11 cellular contexts compared by ENCODE assay signal in the genomic region with DNA sequence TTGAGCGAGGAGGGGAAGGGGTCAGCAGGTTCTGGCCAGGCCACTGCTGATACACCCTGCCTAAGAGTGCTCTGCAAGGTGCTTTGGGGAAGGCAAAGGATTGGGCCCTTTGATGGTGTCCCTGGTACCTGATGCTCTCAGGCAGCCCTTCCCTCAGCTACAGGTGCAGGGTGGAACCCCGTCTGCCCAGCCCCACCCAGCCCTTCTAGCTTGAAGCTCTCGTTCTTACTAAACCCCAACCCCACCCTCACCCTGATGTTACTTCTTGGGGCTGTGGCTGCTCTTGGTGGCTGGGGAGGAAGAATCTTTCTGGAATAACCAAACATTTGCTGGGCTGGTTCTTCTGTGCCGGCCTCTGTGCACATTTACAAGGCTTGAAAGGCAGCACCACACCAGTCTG. TPM values are rescaled to one million over a fixed set of nuclear protein-coding genes. Genes with fewer than 3 reads are reported as not detected.
DNase-seq lines count a peak whose midpoint lies in the region; ATAC-seq and TF ChIP-seq lines count a peak whose summit lies in the region.
"Had no signal": no experiment of that assay in that cellular context is flagged by ENCODE, and none has a peak within 500 bp of the region (broad histone marks: within the 10 kb centered on the region; RNA-seq: fewer than 3 reads in every experiment).

No MANE protein-coding gene starts in this region.

- H3K4me1 Mint-ChIP-seq in activated T-cell treated with anti-CD3 and anti-CD28 coated beads, Interleukin-2, amount 50 U/mL, for 24 hours (ENCODE audit: low read depth) = peaks cover 85% of the 10 kb centered on the region
- H3K4me1 Mint-ChIP-seq in activated naive CD8-positive, alpha-beta T cell treated with anti-CD3 and anti-CD28 coated beads, Interleukin-2, amount 10 ng/mL, durations not matched to agents 7 days and 5 days = peaks cover 61% of the 10 kb centered on the region

- H3K9me3 ChIP-seq in lung (ENCODE audit: control insufficient read depth in 2 of 2, insufficient read depth in 1 of 2, low read length in 1 of 2) = no peaks in the 10 kb centered on the region

- no peak for ATAC-seq in activated naive CD8-positive, alpha-beta T cell treated with anti-CD3 and anti-CD28 coated beads, Interleukin-2, amount 10 ng/mL, durations not matched to agents 7 days and 5 days (ENCODE audit: low read depth)
- ATAC-seq in lung (ENCODE audit: insufficient read depth, low FRiP score) = no peak
- no peak for ATAC-seq in HG03135 (IDR thresholded peaks at IDR 0.05; ENCODE audit: unreplicated experiment)
- no peak for ATAC-seq in HG02938 (IDR thresholded peaks at IDR 0.05; ENCODE audit: unreplicated experiment)

- peaks cover 0 to 9% of the 10 kb centered on the region in 2 donors for H3K36me3 ChIP-seq in lung (ENCODE audit: control insufficient read depth in 2 of 2, insufficient read depth in 2 of 2, low read length in 2 of 2)

- peak overlapping the region; percentile 59 for H3K4me3 Mint-ChIP-seq in activated T-cell treated with anti-CD3 and anti-CD28 coated beads, Interleukin-2, amount 50 U/mL, for 24 hours
- peak overlapping the region; percentile 85 for H3K4me3 Mint-ChIP-seq in activated naive CD8-positive, alpha-beta T cell treated with anti-CD3 and anti-CD28 coated beads, Interleukin-2, amount 10 ng/mL, durations not matched to agents 7 days and 5 days

- peaks cover 7 to 54% of the 10 kb centered on the region in 2 donors for H3K4me1 ChIP-seq in lung (ENCODE audit: control insufficient read depth in 2 of 2, insufficient read depth in 2 of 2, low read length in 2 of 2)

- 17 to 31% methylated on average over 4 of the region's 4 CpGs for WGBS in lung, 2 donors

- peak overlapping the region; percentile 84 to 95 for H3K27ac ChIP-seq in lung (ENCODE audit: low read depth in 1 of 2, low read length in 1 of 2)
- peak overlapping the region; percentile 74 for H3K27ac ChIP-seq in temporal lobe (ENCODE audit: low read depth, low read length)

- DNase-seq in activated T-cell treated with anti-CD3 and anti-CD28 coated beads, Interleukin-2, amount 50 U/mL, for 24 hours = no peak
- DNase-seq in activated T-cell treated with anti-CD3 and anti-CD28 coated beads, Interleukin-2, amount 50 U/mL, for 1 hour = no peak
- no peak for DNase-seq in activated naive CD8-positive, alpha-beta T cell treated with anti-CD3 and anti-CD28 coated beads, Interleukin-2, amount 10 ng/mL, durations not matched to agents 7 days and 5 days
- DNase-seq in lung (ENCODE audit: low spot score) = no peak
- DNase-seq in DMS79 treated with DMSO at 0.1 percent for 48 hours (lab: John Stamatoyannopoulos, UW) = no peak
- DNase-seq: erythroblast, NCI-H2107 had no signal

- no peaks in the 10 kb centered on the region for H3K27me3 Mint-ChIP-seq in activated T-cell treated with anti-CD3 and anti-CD28 coated beads, Interleukin-2, amount 50 U/mL, for 24 hours
- no peaks in the 10 kb centered on the region for H3K27me3 Mint-ChIP-seq in activated naive CD8-positive, alpha-beta T cell treated with anti-CD3 and anti-CD28 coated beads, Interleukin-2, amount 10 ng/mL, durations not matched to agents 7 days and 5 days

- POLR2A ChIA-PET in activated naive CD8-positive, alpha-beta T cell treated with anti-CD3 and anti-CD28 coated beads, Interleukin-2, amount 10 ng/mL, durations not matched to agents 7 days and 5 days (lab: Charles Lee) = interaction anchor here (0.6 to 5.1 kb wide), 6 partner anchors 14 to 99 kb away, joined by 3 to 47 read pairs (median 3); a partner anchor contains a TSS

- H3K27me3 ChIP-seq in lung (ENCODE audit: control insufficient read depth, insufficient read depth) = no peaks in the 10 kb centered on the region

- no peaks in the 10 kb centered on the region for H3K9me3 Mint-ChIP-seq in activated T-cell treated with anti-CD3 and anti-CD28 coated beads, Interleukin-2, amount 50 U/mL, for 24 hours
- H3K9me3 Mint-ChIP-seq in activated naive CD8-positive, alpha-beta T cell treated with anti-CD3 and anti-CD28 coated beads, Interleukin-2, amount 10 ng/mL, durations not matched to agents 7 days and 5 days = no peaks in the 10 kb centered on the region

- peak overlapping the region; percentile 98 for H3K27ac Mint-ChIP-seq in activated T-cell treated with anti-CD3 and anti-CD28 coated beads, Interleukin-2, amount 50 U/mL, for 24 hours
- H3K27ac Mint-ChIP-seq in activated naive CD8-positive, alpha-beta T cell treated with anti-CD3 and anti-CD28 coated beads, Interleukin-2, amount 10 ng/mL, durations not matched to agents 7 days and 5 days = peak overlapping the region; percentile 94

- H3K36me3 Mint-ChIP-seq in activated T-cell treated with anti-CD3 and anti-CD28 coated beads, Interleukin-2, amount 50 U/mL, for 24 hours (ENCODE audit: low read depth) = peaks cover 62% of the 10 kb centered on the region
- H3K36me3 Mint-ChIP-seq in activated naive CD8-positive, alpha-beta T cell treated with anti-CD3 and anti-CD28 coated beads, Interleukin-2, amount 10 ng/mL, durations not matched to agents 7 days and 5 days = peaks cover 13% of the 10 kb centered on the region

- no peak overlapping the region for H3K4me3 ChIP-seq in lung

- TF ChIP-seq CTCF in lung (IDR thresholded peaks at IDR 0.05; ENCODE audit: control extremely low read depth, extremely low read depth) = no peak

RNA-seq across cellular contexts. Expression of a gene that starts 6.4 kb away (rescaled TPM):
- 100 to 1,000 TPM; 435 to 448 TPM for total RNA-seq in activated naive CD8-positive, alpha-beta T cell treated with anti-CD3 and anti-CD28 coated beads, Interleukin-2, amount 10 ng/mL, durations not matched to agents 7 days and 5 days
- total RNA-seq in lung (100 to 1,000 TPM; 224 to 332 TPM), temporal lobe (83.1 TPM)
- polyA plus RNA-seq in lung = 100 to 1,000 TPM; 217 to 364 TPM

RNA-seq across cellular contexts. Expression of a gene that starts 26.6 kb away (rescaled TPM):
- total RNA-seq in activated naive CD8-positive, alpha-beta T cell treated with anti-CD3 and anti-CD28 coated beads, Interleukin-2, amount 10 ng/mL, durations not matched to agents 7 days and 5 days = 1 to 10 TPM in 1 of 2 experiments, under 1 TPM in 1; 0.36 to 1.0 TPM
- total RNA-seq in lung = 10 to 100 TPM; 47.9 to 95.7 TPM
- polyA plus RNA-seq in lung = 10 to 100 TPM; 39.6 to 75.6 TPM
- total RNA-seq in temporal lobe = 3.2 TPM

RNA-seq across cellular contexts. Expression of a gene that starts 36.5 kb away (rescaled TPM):
- total RNA-seq in activated naive CD8-positive, alpha-beta T cell treated with anti-CD3 and anti-CD28 coated beads, Interleukin-2, amount 10 ng/mL, durations not matched to agents 7 days and 5 days = not detected
- total RNA-seq in lung (under 1 TPM in 1 of 2 donors, not detected in 1; 0.12 TPM), temporal lobe (not detected)
- under 1 TPM; 0.10 to 0.49 TPM for polyA plus RNA-seq in lung
- total RNA-seq: pulmonary artery endothelial cell had no signal

RNA-seq across cellular contexts. Expression of a gene that starts 37.3 kb away (rescaled TPM):
- total RNA-seq in activated naive CD8-positive, alpha-beta T cell treated with anti-CD3 and anti-CD28 coated beads, Interleukin-2, amount 10 ng/mL, durations not matched to agents 7 days and 5 days = not detected
- total RNA-seq in lung (1 to 10 TPM in 1 of 2 donors, under 1 TPM in 1; 0.43 to 4.3 TPM), temporal lobe (5.4 TPM)
- polyA plus RNA-seq in lung = under 1 TPM; 0.08 to 0.24 TPM

RNA-seq across cellular contexts. Expression of a gene that starts 49.9 kb away (rescaled TPM):
- 10 to 100 TPM; 50.0 to 59.0 TPM for total RNA-seq in activated naive CD8-positive, alpha-beta T cell treated with anti-CD3 and anti-CD28 coated beads, Interleukin-2, amount 10 ng/mL, durations not matched to agents 7 days and 5 days
- total RNA-seq in lung = 10 to 100 TPM; 14.7 to 98.8 TPM
- polyA plus RNA-seq in lung = 100 to 1,000 TPM in 1 of 2 donors, 10 to 100 TPM in 1; 91.4 to 107 TPM
- 10.8 TPM for total RNA-seq in temporal lobe

Comparison
In these comparisons a context has a peak if more than half of its experiments do, and no peak if none do; other contexts are left out.
1. RNA of a gene that starts 26.6 kb away (total RNA-seq): 47.9 to 95.7 TPM in lung; 3.2 TPM in temporal lobe (single experiment) and 0.36 to 1.0 TPM in activated naive CD8-positive, alpha-beta T cell treated with anti-CD3 and anti-CD28 coated beads, Interleukin-2, amount 10 ng/mL, durations not matched to agents 7 days and 5 days; every median in the first group is over 10 times any median in the second.